ENCODE assay signal across 10 cellular contexts in the genomic region with DNA sequence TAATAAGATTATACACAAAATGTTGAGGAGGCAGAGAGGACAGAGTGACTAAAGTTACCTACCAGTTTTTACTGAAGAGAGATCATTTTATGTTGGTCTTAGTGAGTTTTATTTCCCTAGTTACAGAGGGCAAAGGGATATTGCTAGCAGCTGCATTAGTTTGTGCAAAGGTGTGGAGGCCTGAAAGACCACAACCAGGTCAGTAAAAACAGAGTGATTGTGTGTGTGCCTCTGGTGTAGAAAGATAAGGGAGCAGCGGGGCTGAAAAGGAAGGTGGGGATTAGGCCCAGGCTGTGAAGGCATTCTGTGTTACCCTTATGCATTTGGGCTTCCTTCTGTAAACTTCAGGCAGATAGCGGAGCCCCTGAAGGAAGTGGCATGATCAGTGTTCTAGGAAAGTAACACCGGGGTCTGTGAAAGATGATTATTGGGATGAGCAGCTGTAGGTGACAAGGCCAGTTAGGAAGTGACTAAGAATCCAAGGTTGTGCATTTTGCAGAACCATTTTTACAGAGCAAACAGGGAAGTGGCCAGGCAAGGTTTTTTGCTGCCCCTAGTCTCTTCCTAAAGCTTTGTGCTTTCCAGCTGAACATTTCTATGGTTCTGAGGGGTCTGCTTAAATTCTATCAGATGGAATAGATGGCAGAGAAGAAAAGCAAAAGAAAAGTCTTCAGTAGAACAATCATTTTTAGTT. TPM values are rescaled to one million over a fixed set of nuclear protein-coding genes. Genes with fewer than 3 reads are reported as not detected.
DNase-seq lines count a peak whose midpoint lies in the region; ATAC-seq, FAIRE-seq and TF ChIP-seq lines count a peak whose summit lies in the region.
"Had no signal": no experiment of that assay in that cellular context is flagged by ENCODE, and none has a peak within 500 bp of the region (broad histone marks: within the 10 kb centered on the region; RNA-seq: fewer than 3 reads in every experiment).

No MANE protein-coding gene starts in this region.

- H3K36me3 ChIP-seq in OCI-LY7 (ENCODE audit: insufficient read depth, low read length) (peaks cover 66% of the 10 kb centered on the region), skeletal muscle satellite cell (ENCODE audit: insufficient read depth, low read length) (peaks cover 31% of the 10 kb centered on the region), pancreas (peaks cover 0 to 13% (median 0%) of the 10 kb centered on the region in 3 donors)

- H3K27me3 Mint-ChIP-seq in activated CD4-positive, alpha-beta memory T cell treated with anti-CD3 and anti-CD28 coated beads for 36 hours, result no peaks in the 10 kb centered on the region
- H3K27me3 Mint-ChIP-seq in activated CD4-positive, alpha-beta memory T cell treated with anti-CD3 and anti-CD28 coated beads, Interleukin-2, amount 10 ng/mL, durations not matched to agents 7 days and 5 days, result no peaks in the 10 kb centered on the region
- H3K27me3 Mint-ChIP-seq in activated CD4-positive, alpha-beta T cell treated with anti-CD3 and anti-CD28 coated beads, Interleukin-2, amount 10 ng/mL, durations not matched to agents 24 days and 14 days, result no peaks in the 10 kb centered on the region

- peaks cover 22% of the 10 kb centered on the region for H3K36me3 Mint-ChIP-seq in activated CD4-positive, alpha-beta memory T cell treated with anti-CD3 and anti-CD28 coated beads for 36 hours
- peaks cover 31% of the 10 kb centered on the region for H3K36me3 Mint-ChIP-seq in activated CD4-positive, alpha-beta memory T cell treated with anti-CD3 and anti-CD28 coated beads, Interleukin-2, amount 10 ng/mL, durations not matched to agents 7 days and 5 days (ENCODE audit: low read depth)
- H3K36me3 Mint-ChIP-seq in activated CD4-positive, alpha-beta T cell treated with anti-CD3 and anti-CD28 coated beads, Interleukin-2, amount 10 ng/mL, durations not matched to agents 24 days and 14 days (ENCODE audit: low read depth), result peaks cover 31% of the 10 kb centered on the region

- no peak overlapping the region for H2AFZ ChIP-seq in OCI-LY7 (ENCODE audit: low read length)

- H3K27me3 ChIP-seq in skeletal muscle satellite cell (ENCODE audit: control insufficient read depth, insufficient read depth, low read length) (no peaks in the 10 kb centered on the region), pancreas (no peaks in the 10 kb centered on the region)

- no peak overlapping the region for H3K4me3 Mint-ChIP-seq in activated CD4-positive, alpha-beta memory T cell treated with anti-CD3 and anti-CD28 coated beads for 36 hours
- H3K4me3 Mint-ChIP-seq in activated CD4-positive, alpha-beta memory T cell treated with anti-CD3 and anti-CD28 coated beads, Interleukin-2, amount 10 ng/mL, durations not matched to agents 7 days and 5 days, result no peak overlapping the region
- no peak overlapping the region for H3K4me3 Mint-ChIP-seq in activated CD4-positive, alpha-beta T cell treated with anti-CD3 and anti-CD28 coated beads, Interleukin-2, amount 10 ng/mL, durations not matched to agents 24 days and 14 days

- no peak for DNase-seq in activated CD4-positive, alpha-beta memory T cell treated with anti-CD3 and anti-CD28 coated beads for 36 hours
- DNase-seq in activated CD4-positive, alpha-beta memory T cell treated with anti-CD3 and anti-CD28 coated beads, Interleukin-2, amount 10 ng/mL, durations not matched to agents 7 days and 5 days, result no peak
- DNase-seq in OCI-LY7 (ENCODE audit: low spot score), result no peak
- peak; percentile 44 for DNase-seq in dermis blood vessel endothelial cell
- no peak for DNase-seq in pancreas
- DNase-seq in activated CD4-positive, alpha-beta T cell treated with anti-CD3 and anti-CD28 coated beads, Interleukin-2, amount 10 ng/mL, durations not matched to agents 24 days and 14 days, result no peak
- no peak for DNase-seq in NCI-H345 treated with DMSO at 0.1 percent for 48 hours (lab: John Stamatoyannopoulos, UW; ENCODE audit: unreplicated experiment)
- DNase-seq: mucosa of descending colon; NK-92 treated with Interleukin-12 subunit alpha and Interleukin-12 subunit beta, amount 100 ng/mL, for 24 hours had no signal

- H3K79me2 ChIP-seq in OCI-LY7 (ENCODE audit: insufficient read depth, low read depth, low read length), result peaks cover 32% of the 10 kb centered on the region

- no peaks in the 10 kb centered on the region for H3K9me3 Mint-ChIP-seq in activated CD4-positive, alpha-beta memory T cell treated with anti-CD3 and anti-CD28 coated beads for 36 hours
- H3K9me3 Mint-ChIP-seq in activated CD4-positive, alpha-beta memory T cell treated with anti-CD3 and anti-CD28 coated beads, Interleukin-2, amount 10 ng/mL, durations not matched to agents 7 days and 5 days, result no peaks in the 10 kb centered on the region
- H3K9me3 Mint-ChIP-seq in activated CD4-positive, alpha-beta T cell treated with anti-CD3 and anti-CD28 coated beads, Interleukin-2, amount 10 ng/mL, durations not matched to agents 24 days and 14 days, result no peaks in the 10 kb centered on the region

- no peak for ATAC-seq in pancreas
- ATAC-seq: mucosa of descending colon had no signal

- H3K9me3 ChIP-seq in OCI-LY7 (ENCODE audit: low read length) (no peaks in the 10 kb centered on the region), skeletal muscle satellite cell (replicated peaks; ENCODE audit: low read length) (no peaks in the 10 kb centered on the region), pancreas (no peaks in the 10 kb centered on the region)
- H3K9me3 ChIP-seq: mucosa of descending colon had no signal

- H4K20me1 ChIP-seq in OCI-LY7 (ENCODE audit: insufficient read depth, low read length), result peaks cover 22% of the 10 kb centered on the region

- H3K9me2 ChIP-seq in OCI-LY7 (ENCODE audit: insufficient read depth, low read length), result no peaks in the 10 kb centered on the region

- TF ChIP-seq CTCF in OCI-LY7 (conservative IDR thresholded peaks at IDR 0.05; ENCODE audit: low read length) (no peak), pancreas (IDR thresholded peaks at IDR 0.05) (no peak)

- no peak overlapping the region for H3K4me3 ChIP-seq in OCI-LY7 (ENCODE audit: low read depth, low read length, poor library complexity, severe bottlenecking)
- peak overlapping the region; percentile 90 for H3K4me3 ChIP-seq in skeletal muscle satellite cell (ENCODE audit: low read length)
- H3K4me3 ChIP-seq in pancreas, result no peak overlapping the region
- H3K4me3 ChIP-seq: mucosa of descending colon had no signal

- no TSS peak for BruUV-seq in OCI-LY7 (replicated peaks; lab: Mats Ljungman, UMichigan)

- H3K27ac Mint-ChIP-seq in activated CD4-positive, alpha-beta memory T cell treated with anti-CD3 and anti-CD28 coated beads for 36 hours, result peak overlapping the region; percentile 14
- H3K27ac Mint-ChIP-seq in activated CD4-positive, alpha-beta memory T cell treated with anti-CD3 and anti-CD28 coated beads, Interleukin-2, amount 10 ng/mL, durations not matched to agents 7 days and 5 days, result no peak overlapping the region
- no peak overlapping the region for H3K27ac Mint-ChIP-seq in activated CD4-positive, alpha-beta T cell treated with anti-CD3 and anti-CD28 coated beads, Interleukin-2, amount 10 ng/mL, durations not matched to agents 24 days and 14 days

- H3K4me1 ChIP-seq in OCI-LY7 (ENCODE audit: insufficient read depth, low read length, poor library complexity, severe bottlenecking) (peaks cover 50% of the 10 kb centered on the region), skeletal muscle satellite cell (ENCODE audit: control insufficient read depth, insufficient read depth, low read length) (peaks cover 22% of the 10 kb centered on the region), pancreas (peaks cover 6 to 21% (median 14%) of the 10 kb centered on the region in 3 donors)

- H3K4me1 Mint-ChIP-seq in activated CD4-positive, alpha-beta memory T cell treated with anti-CD3 and anti-CD28 coated beads for 36 hours (ENCODE audit: low read depth), result peaks cover 32% of the 10 kb centered on the region
- peaks cover 38% of the 10 kb centered on the region for H3K4me1 Mint-ChIP-seq in activated CD4-positive, alpha-beta memory T cell treated with anti-CD3 and anti-CD28 coated beads, Interleukin-2, amount 10 ng/mL, durations not matched to agents 7 days and 5 days
- H3K4me1 Mint-ChIP-seq in activated CD4-positive, alpha-beta T cell treated with anti-CD3 and anti-CD28 coated beads, Interleukin-2, amount 10 ng/mL, durations not matched to agents 24 days and 14 days, result peaks cover 29% of the 10 kb centered on the region

- 81 to 86% methylated on average over 3 of the region's 3 CpGs for WGBS in pancreas, 2 donors

- intact Hi-C loops in activated CD4-positive, alpha-beta memory T cell treated with anti-CD3 and anti-CD28 coated beads for 36 hours (cut with micrococcal nuclease), result loop anchor here (10.0 kb wide), 3 partner anchors 154 to 1404 kb away; no protein-coding TSS in a partner anchor
- intact Hi-C loops in OCI-LY7 (cut with micrococcal nuclease; ENCODE audit: unreplicated experiment) (loop anchor here (5.0 to 10.0 kb wide), 3 partner anchors 256 to 764 kb away; a partner anchor contains a TSS), pancreas (cut with DNase I) (loop anchor here in 1 of 3 donors (10.0 kb wide), 1 partner anchor 114 kb away; no protein-coding TSS in a partner anchor)
- intact Hi-C loops in activated CD4-positive, alpha-beta T cell treated with anti-CD3 and anti-CD28 coated beads, Interleukin-2, amount 10 ng/mL, durations not matched to agents 24 days and 14 days (cut with micrococcal nuclease), result loop anchor here (5.0 to 10.0 kb wide), 5 partner anchors 384 to 1414 kb away; a partner anchor contains a TSS

- POLR2A ChIA-PET in activated CD4-positive, alpha-beta memory T cell treated with anti-CD3 and anti-CD28 coated beads for 36 hours (lab: Charles Lee), result no interaction called here
- POLR2A ChIA-PET in activated CD4-positive, alpha-beta memory T cell treated with anti-CD3 and anti-CD28 coated beads, Interleukin-2, amount 10 ng/mL, durations not matched to agents 7 days and 5 days (lab: Charles Lee), result no interaction called here
- POLR2A ChIA-PET in OCI-LY7 (lab: Charles Lee), result interaction anchor here (1.0 kb wide), 1 partner anchor 25 kb away, joined by 3 read pairs; no protein-coding TSS in a partner anchor

- CTCF ChIA-PET in activated CD4-positive, alpha-beta memory T cell treated with anti-CD3 and anti-CD28 coated beads for 36 hours (lab: Charles Lee), result no interaction called here
- CTCF ChIA-PET in activated CD4-positive, alpha-beta memory T cell treated with anti-CD3 and anti-CD28 coated beads, Interleukin-2, amount 10 ng/mL, durations not matched to agents 7 days and 5 days (lab: Charles Lee), result no interaction called here
- CTCF ChIA-PET in OCI-LY7 (lab: Charles Lee; ENCODE audit: unreplicated experiment), result no interaction called here

- no peak overlapping the region for H3K27ac ChIP-seq in OCI-LY7 (ENCODE audit: low read depth, low read length, poor library complexity, severe bottlenecking)
- H3K27ac ChIP-seq in pancreas, result no peak overlapping the region

- H3K9ac ChIP-seq in skeletal muscle satellite cell (ENCODE audit: low read depth, low read length), result peak overlapping the region; percentile 97

- FAIRE-seq in pancreas (lab: Jason Lieb, UNC), result no peak

- peak overlapping the region; percentile 30 for H3K4me2 ChIP-seq in OCI-LY7 (ENCODE audit: low read length)
- peak overlapping the region; percentile 92 for H3K4me2 ChIP-seq in skeletal muscle satellite cell (ENCODE audit: low read length)

RNA-seq across cellular contexts. Expression of a gene that starts 3.7 kb away (rescaled TPM):
- total RNA-seq in activated CD4-positive, alpha-beta memory T cell treated with anti-CD3 and anti-CD28 coated beads for 36 hours, result 10 to 100 TPM; 36.2 to 39.1 TPM
- total RNA-seq in activated CD4-positive, alpha-beta memory T cell treated with anti-CD3 and anti-CD28 coated beads, Interleukin-2, amount 10 ng/mL, durations not matched to agents 7 days and 5 days, result 10 to 100 TPM; 29.5 to 30.7 TPM
- total RNA-seq in OCI-LY7 (2014; rRNA removed; shearing (Covaris generic)), result 46.8 and 60.7 TPM in 2 replicates
- total RNA-seq in OCI-LY7 (2022) (48.6 and 54.9 TPM in 2 replicates), dermis blood vessel endothelial cell (27.2 and 34.9 TPM in 2 replicates), pancreas (10 to 100 TPM in 5 of 6 donors, 1 to 10 TPM in 1; 7.9 to 16.9 (median 12.7) TPM)
- total RNA-seq in skeletal muscle satellite cell (2012; rRNA removed), result 22.9 and 30.2 TPM in 2 replicates
- 10 to 100 TPM; 16.1 to 17.3 TPM for polyA plus RNA-seq in pancreas
- 33.4 and 36.7 TPM in 2 replicates for total RNA-seq in activated CD4-positive, alpha-beta T cell treated with anti-CD3 and anti-CD28 coated beads, Interleukin-2, amount 10 ng/mL, durations not matched to agents 24 days and 14 days
